20 cellular contexts compared by ENCODE assay signal in genomic region chr13:86960876-86961275, GRCh38.
"Had no signal": no experiment of that assay in that cellular context is flagged by ENCODE, and none has a peak within 500 bp of the region (broad histone marks: within the 10 kb centered on the region; RNA-seq: fewer than 3 reads in every experiment).

No MANE protein-coding gene starts in this region.

- H3K4me1 ChIP-seq: adrenal gland, body of pancreas, lower lobe of right lung, pancreas, thyroid gland had no signal

- H3K4me3 ChIP-seq: adrenal gland, body of pancreas, lower lobe of right lung, pancreas, thyroid gland had no signal

- H3K36me3 ChIP-seq: adrenal gland, lower lobe of right lung, pancreas, thyroid gland had no signal

- DNase-seq: activated CD4-positive, alpha-beta T cell treated with anti-CD3 and anti-CD28 coated beads, Interleukin-2, amount 50 U/mL, for 1 hour; activated CD4-positive, CD25-positive, alpha-beta regulatory T cell treated with anti-CD3 and anti-CD28 coated beads, Interleukin-2, amount 50 U/mL, for 72 hours; activated CD8-positive, alpha-beta memory T cell treated with anti-CD3 and anti-CD28 coated beads, Interleukin-2, amount 50 U/mL, for 4 hours; activated effector memory CD4-positive, alpha-beta T cell treated with anti-CD3 and anti-CD28 coated beads, Interleukin-2, amount 50 U/mL, for 16 hours; activated T-cell treated with anti-CD3 and anti-CD28 coated beads, Interleukin-2, amount 50 U/mL, for 48 hours; adrenal gland; body of pancreas; caudate nucleus; foreskin fibroblast; hippocampal formation; islet precursor cell; lower lobe of right lung; natural killer cell; pancreas; stimulated activated CD4-positive, alpha-beta T cell treated with anti-CD3 and anti-CD28 coated beads, Interleukin-4, amount 100 ng/mL, for 4 hours; T-helper 2 cell; thyroid gland had no signal

- ATAC-seq: body of pancreas; lower lobe of right lung; natural killer cell; pancreas; sciatic nerve; stimulated activated memory B cell treated with anti-CD40 and anti-IgM and Interleukin-4, amounts not matched to agents 10 μg/mL and 1 μg/mL and 100 μg/mL, for 72 hours had no signal

- H3K27ac ChIP-seq: adrenal gland, body of pancreas, lower lobe of right lung, pancreas, thyroid gland, VCaP had no signal

- H3K9me3 ChIP-seq: adrenal gland, body of pancreas, lower lobe of right lung, pancreas, thyroid gland had no signal

- H3K27me3 ChIP-seq: adrenal gland, body of pancreas, pancreas, thyroid gland had no signal
